ENCODE assay signal across 1 cellular context in genomic region chr1:41378999-41379740, GRCh38.
TF ChIP-seq lines count a peak whose summit lies in the region.

No MANE protein-coding gene starts in this region.

TF ChIP-seq in H1, 55 proteins besides CTCF, POLR2A, EP300 and RAD21:
- TF ChIP-seq KDM1A (IDR thresholded peaks at IDR 0.05; ENCODE audit: borderline replicate concordance, low read length) (peak; percentile 75), RFX5 (IDR thresholded peaks at IDR 0.05; ENCODE audit: borderline replicate concordance, low read depth, low read length) (no peak)
TF ChIP-seq in H1: peak in this region for 1.
